In the genomic region with DNA sequence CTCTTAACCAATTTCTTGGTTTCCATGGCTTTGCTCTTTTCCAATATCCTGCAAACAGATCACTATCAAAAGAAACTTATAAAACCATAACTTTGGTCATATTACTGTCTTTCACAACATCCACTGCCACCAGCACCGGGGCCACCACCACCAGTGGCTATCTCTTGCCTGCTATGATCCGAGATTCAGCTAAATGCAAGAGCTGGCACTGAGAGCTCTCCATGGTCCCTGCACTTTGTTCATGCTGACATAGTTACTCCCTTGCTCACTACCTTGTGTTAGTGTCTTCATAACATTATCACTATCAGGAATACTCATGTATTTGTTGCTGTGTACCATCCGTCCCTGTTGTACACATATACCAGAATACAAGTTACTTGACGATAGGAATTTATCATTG, we compare ENCODE assay signal across 17 cellular contexts.
DNase-seq lines count a peak whose midpoint lies in the region; ATAC-seq and TF ChIP-seq lines count a peak whose summit lies in the region.
"Had no signal": no experiment of that assay in that cellular context is flagged by ENCODE, and none has a peak within 500 bp of the region (broad histone marks: within the 10 kb centered on the region; RNA-seq: fewer than 3 reads in every experiment).

No MANE protein-coding gene starts in this region.

- no peak for ATAC-seq in activated naive CD4-positive, alpha-beta T cell treated with anti-CD3 and anti-CD28 coated beads, Interleukin-2, amount 50 U/mL, for 72 hours
- no peak for ATAC-seq in stimulated activated memory B cell treated with anti-CD40 and anti-IgM and Interleukin-4, amounts not matched to agents 10 μg/mL and 1 μg/mL and 100 μg/mL, for 72 hours
- ATAC-seq in left lobe of liver, result no peak
- ATAC-seq: upper lobe of right lung had no signal

- H3K4me1 Mint-ChIP-seq in stimulated activated memory B cell treated with anti-CD40 and anti-IgM and Interleukin-4, amounts not matched to agents 10 μg/mL and 1 μg/mL and 100 μg/mL, for 72 hours, result peaks cover 86% of the 10 kb centered on the region
- H3K4me1 Mint-ChIP-seq: endodermal cell had no signal

- H3K4me3 Mint-ChIP-seq in stimulated activated memory B cell treated with anti-CD40 and anti-IgM and Interleukin-4, amounts not matched to agents 10 μg/mL and 1 μg/mL and 100 μg/mL, for 72 hours, result no peak overlapping the region
- H3K4me3 Mint-ChIP-seq: endodermal cell had no signal

- H3K36me3 Mint-ChIP-seq in activated naive CD4-positive, alpha-beta T cell treated with anti-CD3 and anti-CD28 coated beads, Interleukin-2, amount 50 U/mL, for 72 hours, result peaks cover 12 to 29% of the 10 kb centered on the region in 2 donors
- no peaks in the 10 kb centered on the region for H3K36me3 Mint-ChIP-seq in stimulated activated memory B cell treated with anti-CD40 and anti-IgM and Interleukin-4, amounts not matched to agents 10 μg/mL and 1 μg/mL and 100 μg/mL, for 72 hours

- H3K27ac Mint-ChIP-seq in activated naive CD4-positive, alpha-beta T cell treated with anti-CD3 and anti-CD28 coated beads, Interleukin-2, amount 50 U/mL, for 72 hours, result peak overlapping the region; percentile 98
- H3K27ac Mint-ChIP-seq in stimulated activated memory B cell treated with anti-CD40 and anti-IgM and Interleukin-4, amounts not matched to agents 10 μg/mL and 1 μg/mL and 100 μg/mL, for 72 hours, result peak overlapping the region; percentile 96
- H3K27ac Mint-ChIP-seq: endodermal cell had no signal

- no peaks in the 10 kb centered on the region for H3K27me3 Mint-ChIP-seq in stimulated activated memory B cell treated with anti-CD40 and anti-IgM and Interleukin-4, amounts not matched to agents 10 μg/mL and 1 μg/mL and 100 μg/mL, for 72 hours
- H3K27me3 Mint-ChIP-seq: activated naive CD4-positive, alpha-beta T cell treated with anti-CD3 and anti-CD28 coated beads, Interleukin-2, amount 10 ng/mL, durations not matched to agents 7 days and 5 days had no signal

- no peak for DNase-seq in activated naive CD4-positive, alpha-beta T cell treated with anti-CD3 and anti-CD28 coated beads, Interleukin-2, amount 50 U/mL, for 72 hours (ENCODE audit: low spot score in 2 of 2)
- DNase-seq in activated naive CD4-positive, alpha-beta T cell treated with Interleukin-2 at 50 U/mL for 16 hours, result no peak
- DNase-seq in dermis blood vessel endothelial cell (peak; percentile 21), left lobe of liver (ENCODE audit: low spot score) (no peak)
- no peak for DNase-seq in activated CD4-positive, CD25-positive, alpha-beta regulatory T cell (lab: John Stamatoyannopoulos, UW)
- DNase-seq in stimulated activated CD4-positive, alpha-beta T cell treated with anti-CD3 and anti-CD28 coated beads, Interleukin-2, amount 100 ng/mL, for 48 hours, result no peak
- DNase-seq: caudate nucleus; DMS 273 treated with DMSO at 0.1 percent for 48 hours; endodermal cell; NCI-H1048; NCI-H774; Right ventricle myocardium superior; stimulated activated CD4-positive, alpha-beta T cell treated with anti-CD3 and anti-CD28 coated beads, Interleukin-4, amount 100 ng/mL, for 1 hour; upper lobe of right lung had no signal

- no peaks in the 10 kb centered on the region for H3K9me3 Mint-ChIP-seq in activated naive CD4-positive, alpha-beta T cell treated with anti-CD3 and anti-CD28 coated beads, Interleukin-2, amount 50 U/mL, for 72 hours
- H3K9me3 Mint-ChIP-seq in stimulated activated memory B cell treated with anti-CD40 and anti-IgM and Interleukin-4, amounts not matched to agents 10 μg/mL and 1 μg/mL and 100 μg/mL, for 72 hours, result no peaks in the 10 kb centered on the region
- H3K9me3 Mint-ChIP-seq: activated naive CD4-positive, alpha-beta T cell treated with anti-CD3 and anti-CD28 coated beads, Interleukin-2, amount 10 ng/mL, durations not matched to agents 7 days and 5 days; endodermal cell had no signal

TF ChIP-seq in PFSK-1, 5 proteins besides CTCF, POLR2A, EP300 and RAD21:
- TF ChIP-seq TAF1 (IDR thresholded peaks at IDR 0.05; ENCODE audit: borderline replicate concordance, insufficient read depth, low read length) (no peak), SIN3A (IDR thresholded peaks at IDR 0.05; ENCODE audit: borderline replicate concordance, insufficient read depth, low read length) (no peak), FOXP2 (optimal IDR thresholded peaks at IDR 0.05; ENCODE audit: borderline replicate concordance, extremely low read depth, extremely low read length, insufficient read depth) (no peak), POLR2AphosphoS5 (IDR thresholded peaks at IDR 0.05; ENCODE audit: low read depth, low read length) (no peak)
- TF ChIP-seq, protein P1, sequence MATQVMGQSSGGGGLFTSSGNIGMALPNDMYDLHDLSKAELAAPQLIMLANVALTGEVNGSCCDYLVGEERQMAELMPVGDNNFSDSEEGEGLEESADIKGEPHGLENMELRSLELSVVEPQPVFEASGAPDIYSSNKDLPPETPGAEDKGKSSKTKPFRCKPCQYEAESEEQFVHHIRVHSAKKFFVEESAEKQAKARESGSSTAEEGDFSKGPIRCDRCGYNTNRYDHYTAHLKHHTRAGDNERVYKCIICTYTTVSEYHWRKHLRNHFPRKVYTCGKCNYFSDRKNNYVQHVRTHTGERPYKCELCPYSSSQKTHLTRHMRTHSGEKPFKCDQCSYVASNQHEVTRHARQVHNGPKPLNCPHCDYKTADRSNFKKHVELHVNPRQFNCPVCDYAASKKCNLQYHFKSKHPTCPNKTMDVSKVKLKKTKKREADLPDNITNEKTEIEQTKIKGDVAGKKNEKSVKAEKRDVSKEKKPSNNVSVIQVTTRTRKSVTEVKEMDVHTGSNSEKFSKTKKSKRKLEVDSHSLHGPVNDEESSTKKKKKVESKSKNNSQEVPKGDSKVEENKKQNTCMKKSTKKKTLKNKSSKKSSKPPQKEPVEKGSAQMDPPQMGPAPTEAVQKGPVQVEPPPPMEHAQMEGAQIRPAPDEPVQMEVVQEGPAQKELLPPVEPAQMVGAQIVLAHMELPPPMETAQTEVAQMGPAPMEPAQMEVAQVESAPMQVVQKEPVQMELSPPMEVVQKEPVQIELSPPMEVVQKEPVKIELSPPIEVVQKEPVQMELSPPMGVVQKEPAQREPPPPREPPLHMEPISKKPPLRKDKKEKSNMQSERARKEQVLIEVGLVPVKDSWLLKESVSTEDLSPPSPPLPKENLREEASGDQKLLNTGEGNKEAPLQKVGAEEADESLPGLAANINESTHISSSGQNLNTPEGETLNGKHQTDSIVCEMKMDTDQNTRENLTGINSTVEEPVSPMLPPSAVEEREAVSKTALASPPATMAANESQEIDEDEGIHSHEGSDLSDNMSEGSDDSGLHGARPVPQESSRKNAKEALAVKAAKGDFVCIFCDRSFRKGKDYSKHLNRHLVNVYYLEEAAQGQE (IDR thresholded peaks at IDR 0.05; ENCODE audit: insufficient read depth in 1 of 2, low read depth in 2 of 2, low read length in 2 of 2), result peak; percentile 88 to 98
